In genomic region chr19:14526423-14526822, GRCh38 we compare ENCODE assay signal across 25 cellular contexts. TPM values are rescaled to one million over a fixed set of nuclear protein-coding genes. Genes with fewer than 3 reads are reported as not detected.
A peak's percentile ranks its signal among the peaks of the same experiment; 100 is the strongest.
DNase-seq lines count a peak whose midpoint lies in the region; ATAC-seq and TF ChIP-seq lines count a peak whose summit lies in the region.
"Had no signal": no experiment of that assay in that cellular context is flagged by ENCODE, and none has a peak within 500 bp of the region (broad histone marks: within the 10 kb centered on the region; RNA-seq: fewer than 3 reads in every experiment).

No MANE protein-coding gene starts in this region.

- peaks cover 44% of the 10 kb centered on the region for H3K4me1 ChIP-seq in mammary epithelial cell (ENCODE audit: insufficient read depth, low read length)

- no peaks in the 10 kb centered on the region for H3K36me3 Mint-ChIP-seq in IgD-negative memory B cell

- peak overlapping the region; percentile 83 for H3K9ac ChIP-seq in mammary epithelial cell (ENCODE audit: insufficient read depth, low read length)

- in situ Hi-C loops in mammary epithelial cell (cut with MboI; ENCODE audit: low sequenced_read_pairs in 2 of 2) (no loop called here), G401 (cut with HindIII; ENCODE audit: low sequenced_read_pairs) (no loop called here)

- WGBS in mammary epithelial cell (ENCODE audit: low coverage, missing lambda C conversion rate), result 4% methylated on average over 4 of the region's 4 CpGs

- H3K9me3 Mint-ChIP-seq in IgD-negative memory B cell, result no peaks in the 10 kb centered on the region

- H3K4me3 ChIP-seq in mammary epithelial cell (replicated peaks in 1 of 3; ENCODE audit: insufficient read depth in 1 of 3, low read depth in 2 of 3, low read length in 3 of 3), result peak overlapping the region in 1 of 3 experiments; percentile 1
- H3K4me3 ChIP-seq: sigmoid colon, transverse colon had no signal

- ATAC-seq in HG02981 (IDR thresholded peaks at IDR 0.05; ENCODE audit: unreplicated experiment) (no peak), HG02642 (IDR thresholded peaks at IDR 0.05; ENCODE audit: poor library complexity, unreplicated experiment) (no peak)
- ATAC-seq: HCT116, Right ventricle myocardium inferior had no signal

- H3K9me3 ChIP-seq in mammary epithelial cell (replicated peaks; ENCODE audit: insufficient read depth, low read length), result no peaks in the 10 kb centered on the region
- H3K9me3 ChIP-seq: sigmoid colon, transverse colon had no signal

- TF ChIP-seq CTCF in mammary epithelial cell (conservative IDR thresholded peaks at IDR 0.05 in 1 of 2, IDR thresholded peaks at IDR 0.05 in 1 of 2; ENCODE audit: extremely low read depth in 1 of 2, insufficient read depth in 1 of 2, low read depth in 1 of 2, low read length in 2 of 2), result no peak

- H4K20me1 ChIP-seq in mammary epithelial cell (ENCODE audit: insufficient read depth, low read length), result no peaks in the 10 kb centered on the region

- peaks cover 22% of the 10 kb centered on the region for H3K79me2 ChIP-seq in mammary epithelial cell (ENCODE audit: insufficient read depth, low read length)

- CTCF ChIA-PET in mammary epithelial cell (lab: Charles Lee; ENCODE audit: low non-redundant PET), result interaction anchor here (0.6 to 0.8 kb wide), 3 partner anchors 20 to 853 kb away, joined by 3 read pairs; no protein-coding TSS in a partner anchor

- peak overlapping the region in 2 of 4 donors; percentile 12 to 69 for H3K4me3 Mint-ChIP-seq in IgD-negative memory B cell

- dilution Hi-C loops in mammary epithelial cell (cut with HindIII; ENCODE audit: low sequenced_read_pairs), result no loop called here

- H3K4me2 ChIP-seq in mammary epithelial cell (ENCODE audit: insufficient read depth, low read depth, low read length), result peak overlapping the region; percentile 64

- H3K27me3 ChIP-seq in mammary epithelial cell (ENCODE audit: insufficient read depth, low read length) (no peaks in the 10 kb centered on the region), layer of hippocampus (ENCODE audit: control insufficient read depth, insufficient read depth, low read length) (no peaks in the 10 kb centered on the region)
- H3K27me3 ChIP-seq: sigmoid colon, transverse colon had no signal

- no peaks in the 10 kb centered on the region for H3K36me3 ChIP-seq in mammary epithelial cell (ENCODE audit: insufficient read depth, low read length)
- H3K36me3 ChIP-seq: sigmoid colon, transverse colon had no signal

- H3K27me3 Mint-ChIP-seq in IgD-negative memory B cell, result no peaks in the 10 kb centered on the region

- DNase-seq in mammary epithelial cell, result peak; percentile 72
- DNase-seq in substantia nigra (lab: John Stamatoyannopoulos, UW), result no peak
- DNase-seq in G401 (ENCODE audit: low spot score), result no peak
- DNase-seq in HK-2 (ENCODE audit: unreplicated experiment), result no peak
- DNase-seq: activated CD4-positive, alpha-beta T cell treated with anti-CD3 and anti-CD28 coated beads, Interleukin-2, amount 50 U/mL, for 1 hour; activated CD8-positive, alpha-beta memory T cell treated with anti-CD3 and anti-CD28 coated beads, Interleukin-2, amount 50 U/mL, for 4 hours; activated effector memory CD4-positive, alpha-beta T cell treated with anti-CD3 and anti-CD28 coated beads, Interleukin-2, amount 50 U/mL, for 16 hours; dermis blood vessel endothelial cell; NCI-H146; NCI-H2171; NCI-H526 treated with DMSO at 0.1 percent for 48 hours; posterior cingulate gyrus; sigmoid colon; stimulated activated naive CD4-positive, alpha-beta T cell treated with Interleukin-2 at 50 U/mL for 16 hours; transverse colon had no signal

- H3K4me1 Mint-ChIP-seq in IgD-negative memory B cell, result peaks cover 20 to 30% (median 23%) of the 10 kb centered on the region in 3 donors

- peak overlapping the region in 2 of 3 donors; percentile 48 to 57 for H3K27ac Mint-ChIP-seq in IgD-negative memory B cell

- H2AFZ ChIP-seq in mammary epithelial cell (ENCODE audit: low read depth, low read length), result peak overlapping the region; percentile 40

- H3K27ac ChIP-seq in mammary epithelial cell (ENCODE audit: insufficient read depth, low read depth, low read length) (peak overlapping the region; percentile 97), layer of hippocampus (ENCODE audit: low read depth, low read length) (peak overlapping the region; percentile 56), substantia nigra (ENCODE audit: low read depth, low read length, poor library complexity, severe bottlenecking) (peak overlapping the region; percentile 46)
- H3K27ac ChIP-seq: HL-60, sigmoid colon, transverse colon had no signal

- intact Hi-C loops in mammary epithelial cell (cut with micrococcal nuclease), result no loop called here

- no TSS peak for BruUV-seq in mammary epithelial cell (replicated peaks; lab: Mats Ljungman, UMichigan)

RNA-seq across cellular contexts. Expression of gene TECR, which starts 3.0 kb away (rescaled TPM):
- polyA plus RNA-seq in IgD-negative memory B cell (145 TPM), mammary epithelial cell (245 TPM)
- total RNA-seq in mammary epithelial cell, result 100 to 1,000 TPM in 1 of 2 donors, 10 to 100 TPM in 1; 68.0 to 168 TPM
- polyA minus RNA-seq in mammary epithelial cell, result 522 TPM
- total RNA-seq in G401 (2014; rRNA removed; shearing (Covaris generic)), result 166 and 226 TPM in 2 replicates

RNA-seq across cellular contexts. Expression of gene DNAJB1, which starts 8.2 kb away (rescaled TPM):
- 77.1 TPM for polyA plus RNA-seq in IgD-negative memory B cell
- total RNA-seq in mammary epithelial cell, result 100 to 1,000 TPM; 133 to 182 TPM
- 176 TPM for polyA plus RNA-seq in mammary epithelial cell
- 261 TPM for polyA minus RNA-seq in mammary epithelial cell
- total RNA-seq in G401 (2014; rRNA removed; shearing (Covaris generic)), result 95.1 and 117 TPM in 2 replicates

RNA-seq across cellular contexts. Expression of gene GIPC1, which starts 30.5 kb away (rescaled TPM):
- 10.1 TPM for polyA plus RNA-seq in IgD-negative memory B cell
- total RNA-seq in mammary epithelial cell, result 100 to 1,000 TPM; 186 to 190 TPM
- polyA plus RNA-seq in mammary epithelial cell, result 157 TPM
- 60.3 TPM for polyA minus RNA-seq in mammary epithelial cell
- total RNA-seq in G401 (2014; rRNA removed; shearing (Covaris generic)), result 367 and 404 TPM in 2 replicates

RNA-seq across cellular contexts. Expression of gene NDUFB7, which starts 45.4 kb away (rescaled TPM):
- polyA plus RNA-seq in IgD-negative memory B cell (224 TPM), mammary epithelial cell (246 TPM)
- 100 to 1,000 TPM; 142 to 177 TPM for total RNA-seq in mammary epithelial cell
- polyA minus RNA-seq in mammary epithelial cell, result 15.7 TPM
- total RNA-seq in G401 (2014; rRNA removed; shearing (Covaris generic)), result 287 and 394 TPM in 2 replicates

RNA-seq across cellular contexts. Expression of gene PTGER1, which starts 51.3 kb away (rescaled TPM):
- polyA plus RNA-seq in IgD-negative memory B cell, result not detected
- under 1 TPM; 0.56 to 0.83 TPM for total RNA-seq in mammary epithelial cell
- not detected for polyA plus RNA-seq in mammary epithelial cell
- polyA minus RNA-seq in mammary epithelial cell, result not detected
- 1.5 TPM in 1 of 2 replicates, not detected in the other for total RNA-seq in G401 (2014; rRNA removed; shearing (Covaris generic))
- total RNA-seq: Daoy, frontal cortex, myocyte, Right ventricle myocardium inferior had no signal

Comparison
In these comparisons a context has a peak if more than half of its experiments do, and no peak if none do; other contexts are left out.
1. H3K27ac ChIP-seq: peak in every context shown above with its lines; median percentile 97 in mammary epithelial cell; 56 in layer of hippocampus; 46 in substantia nigra.